In the genomic region with DNA sequence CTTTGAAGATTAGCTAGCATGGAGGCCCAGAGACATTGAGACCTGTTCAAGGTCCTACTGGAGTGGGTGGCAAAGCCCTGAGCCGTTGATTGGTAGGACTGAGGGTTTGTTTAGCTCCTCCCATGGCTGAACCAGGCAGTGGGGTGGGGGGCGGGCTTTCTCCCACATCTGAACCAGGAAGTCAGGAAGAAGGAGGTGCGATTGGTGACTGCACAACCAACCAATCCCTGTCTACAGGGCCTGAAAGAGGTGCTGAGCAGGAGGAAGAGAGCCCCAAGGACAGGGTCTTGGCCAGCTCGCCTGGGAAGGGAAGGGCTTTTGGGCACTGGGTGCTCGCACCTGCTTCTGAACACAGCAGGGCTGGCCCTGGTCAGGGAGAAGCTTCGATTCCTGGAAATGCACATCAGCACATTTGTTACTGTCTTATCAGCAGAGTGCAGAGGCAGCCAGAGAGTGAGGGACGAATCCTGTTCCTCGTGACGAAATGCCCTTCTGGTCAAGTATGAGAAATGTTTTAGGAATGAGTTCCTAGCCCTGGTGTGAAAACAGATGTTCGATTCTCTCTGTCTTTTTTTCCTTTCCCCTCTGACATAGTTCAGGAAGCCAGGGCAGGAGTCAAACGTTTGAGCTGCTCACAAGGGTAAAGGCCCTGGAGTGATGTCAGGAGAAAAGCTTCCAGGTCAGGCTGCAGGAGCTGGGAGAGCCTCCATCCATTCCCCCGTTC, we compare ENCODE assay signal across 1 cellular context.
TF ChIP-seq lines count a peak whose summit lies in the region.

No MANE protein-coding gene starts in this region.

TF ChIP-seq in GM23338, 12 proteins besides CTCF, POLR2A, EP300 and RAD21 (continued from another document):
- TF ChIP-seq ZNF462 (CRISPR knock-in tag; IDR thresholded peaks at IDR 0.05) (no peak), NANOG (IDR thresholded peaks at IDR 0.05; ENCODE audit: borderline replicate concordance) (no peak)
TF ChIP-seq in GM23338: peak in this region for 0.
